ENCODE assay signal across 1 cellular context in the genomic region with DNA sequence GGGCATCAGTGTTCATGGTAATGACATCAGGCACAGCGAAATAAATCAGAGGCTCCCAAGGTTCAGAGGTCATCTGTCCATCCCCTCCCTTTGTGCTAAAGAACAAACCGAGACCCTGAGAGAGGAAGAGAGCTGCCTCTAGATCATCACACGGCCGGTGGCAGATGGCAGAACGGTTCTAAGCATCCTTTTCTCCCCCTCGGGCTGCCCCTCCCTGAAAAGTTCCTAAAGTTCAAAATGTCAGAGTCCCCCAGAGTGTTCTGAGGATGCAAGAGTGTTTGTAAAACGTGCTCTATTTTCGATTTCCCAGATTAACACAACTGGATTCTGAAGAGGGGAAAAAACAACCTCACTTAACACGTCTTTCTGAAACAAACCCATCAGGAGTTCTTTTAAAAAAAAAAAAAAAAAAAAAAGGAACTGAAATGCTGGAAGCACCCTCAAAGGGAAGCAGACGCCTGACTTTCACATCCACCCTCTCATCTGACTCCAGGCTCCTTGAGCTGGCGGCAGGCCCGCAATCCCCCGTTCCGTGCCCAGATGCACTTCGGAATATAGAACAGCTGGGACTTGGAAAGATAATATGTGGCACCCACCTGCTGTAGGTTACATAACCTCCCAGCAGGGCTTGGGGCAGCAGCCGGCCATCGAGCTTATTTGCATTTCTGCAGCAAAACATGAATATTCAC.
TF ChIP-seq lines count a peak whose summit lies in the region.

No MANE protein-coding gene starts in this region.

TF ChIP-seq in IMR-90, 13 proteins besides CTCF, POLR2A, EP300 and RAD21:
- TF ChIP-seq MAZ (IDR thresholded peaks at IDR 0.05; ENCODE audit: borderline replicate concordance, low read depth, low read length) (no peak), ELK1 (IDR thresholded peaks at IDR 0.05; ENCODE audit: borderline replicate concordance, low read depth, low read length) (no peak), CHD1 (IDR thresholded peaks at IDR 0.05; ENCODE audit: low read depth, low read length) (no peak)
